Comparison of ENCODE assay signal across 8 cellular contexts in the genomic region with DNA sequence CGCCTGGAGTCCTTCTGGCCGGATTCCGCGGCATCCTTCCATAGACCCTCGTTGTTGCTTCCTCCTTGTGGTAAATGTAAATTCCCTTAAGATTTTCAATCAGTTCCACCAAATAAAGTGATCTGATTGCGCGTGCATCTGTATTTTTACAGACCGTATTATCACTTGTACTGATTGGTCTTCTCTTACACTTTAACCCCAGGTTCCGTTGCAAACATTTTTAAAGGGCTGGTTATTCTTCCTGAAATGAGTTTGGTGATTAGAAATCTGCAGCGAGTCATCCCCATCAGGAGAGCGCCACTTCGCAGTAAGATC. TPM values are rescaled to one million over a fixed set of nuclear protein-coding genes. Genes with fewer than 3 reads are reported as not detected.
DNase-seq lines count a peak whose midpoint lies in the region; ATAC-seq and TF ChIP-seq lines count a peak whose summit lies in the region.

No MANE protein-coding gene starts in this region.

- H3K27me3 ChIP-seq in SJCRH30 (no peaks in the 10 kb centered on the region), sigmoid colon (no peaks in the 10 kb centered on the region)

- H3K9me3 ChIP-seq in SJCRH30 (replicated peaks) (no peaks in the 10 kb centered on the region), sigmoid colon (no peaks in the 10 kb centered on the region)

- intact Hi-C loops in sigmoid colon (cut with DNase I), result loop anchor here (1.0 to 5.0 kb wide), 4 partner anchors 38 to 316 kb away; a partner anchor contains a TSS

- peaks cover 36% of the 10 kb centered on the region for H3K4me1 Mint-ChIP-seq in T-helper 2 cell treated with Interferon-gamma antibody and Interleukin-4, amounts not matched to agents 5 μg/mL and 100 μg/mL, for 36 hours (ENCODE audit: low read depth)

- H3K36me3 ChIP-seq in SJCRH30 (peaks cover 30% of the 10 kb centered on the region), sigmoid colon (peaks cover 0 to 33% (median 1%) of the 10 kb centered on the region in 4 donors)

- H3K9me3 Mint-ChIP-seq in T-helper 2 cell treated with Interferon-gamma antibody and Interleukin-4, amounts not matched to agents 5 μg/mL and 100 μg/mL, for 36 hours, result peaks cover 5% of the 10 kb centered on the region

- no peak for TF ChIP-seq POLR2A in sigmoid colon (IDR thresholded peaks at IDR 0.05)

- H3K4me1 ChIP-seq in SJCRH30 (0 out of 2 replicates have a peak, but pooled peaks cover 7% of the 10 kb centered on the region), sigmoid colon (peaks cover 0 to 53% (median 44%) of the 10 kb centered on the region in 4 donors)

- DNase-seq in T-helper 2 cell treated with Interferon-gamma antibody and Interleukin-4, amounts not matched to agents 5 μg/mL and 100 μg/mL, for 36 hours (ENCODE audit: low spot score), result no peak
- DNase-seq in T-helper 2 cell, result no peak
- no peak for DNase-seq in SJCRH30
- DNase-seq in fibroblast of pulmonary artery (ENCODE audit: low read depth), result no peak
- DNase-seq in sigmoid colon, result no peak
- DNase-seq in SIG-M5 treated with dmso at 0.1 percent for 504 hours (lab: John Stamatoyannopoulos, UW; ENCODE audit: unreplicated experiment), result no peak
- DNase-seq in SW480 (ENCODE audit: low spot score), result no peak

- H3K36me3 Mint-ChIP-seq in T-helper 2 cell treated with Interferon-gamma antibody and Interleukin-4, amounts not matched to agents 5 μg/mL and 100 μg/mL, for 36 hours (ENCODE audit: low read depth), result peaks cover 40% of the 10 kb centered on the region

- no peak for ATAC-seq in GM18511 (IDR thresholded peaks at IDR 0.05; ENCODE audit: unreplicated experiment)

- H3K27ac ChIP-seq in SJCRH30 (peak overlapping the region; percentile 71), sigmoid colon (peak overlapping the region; percentile 96 to 99 (median 97))

- H3K27ac Mint-ChIP-seq in T-helper 2 cell treated with Interferon-gamma antibody and Interleukin-4, amounts not matched to agents 5 μg/mL and 100 μg/mL, for 36 hours, result peak overlapping the region; percentile 97

- peak overlapping the region; percentile 97 for H3K4me3 Mint-ChIP-seq in T-helper 2 cell treated with Interferon-gamma antibody and Interleukin-4, amounts not matched to agents 5 μg/mL and 100 μg/mL, for 36 hours

- 0 to 1% methylated on average over 12 of the region's 12 CpGs for WGBS in sigmoid colon, 2 donors

- H3K27me3 Mint-ChIP-seq in T-helper 2 cell treated with Interferon-gamma antibody and Interleukin-4, amounts not matched to agents 5 μg/mL and 100 μg/mL, for 36 hours (ENCODE audit: low read depth), result no peaks in the 10 kb centered on the region

- TF ChIP-seq CTCF in fibroblast of pulmonary artery (IDR thresholded peaks at IDR 0.05; ENCODE audit: low read length, missing control alignments) (no peak), sigmoid colon (IDR thresholded peaks at IDR 0.05) (no peak)

- H3K4me3 ChIP-seq in SJCRH30 (peak overlapping the region; percentile 85), fibroblast of pulmonary artery (replicated peaks; ENCODE audit: low read depth, low read length) (peak overlapping the region; percentile 87), sigmoid colon (peak overlapping the region; percentile 83 to 95 (median 90))

- TF ChIP-seq EP300 in sigmoid colon (IDR thresholded peaks at IDR 0.05), result no peak

RNA-seq across cellular contexts. Expression of a gene that starts 0.5 kb away (rescaled TPM):
- 16.1 and 16.4 TPM in 2 replicates for total RNA-seq in SJCRH30 (2014; rRNA removed; shearing (Covaris generic))
- total RNA-seq in sigmoid colon, result 10 to 100 TPM in 3 of 4 donors, 1 to 10 TPM in 1; 9.0 to 15.1 (median 13.2) TPM
- 10 to 100 TPM; 16.2 to 36.6 (median 30.3) TPM for polyA plus RNA-seq in sigmoid colon

RNA-seq across cellular contexts. Expression of a gene that starts 1.2 kb away (rescaled TPM):
- 39.8 and 49.2 TPM in 2 replicates for total RNA-seq in SJCRH30 (2014; rRNA removed; shearing (Covaris generic))
- 10 to 100 TPM; 41.1 to 92.8 (median 52.5) TPM for total RNA-seq in sigmoid colon
- 10 to 100 TPM; 16.9 to 53.1 (median 19.8) TPM for polyA plus RNA-seq in sigmoid colon

RNA-seq across cellular contexts. Expression of a gene that starts 37.0 kb away (rescaled TPM):
- 33.0 and 40.7 TPM in 2 replicates for total RNA-seq in SJCRH30 (2014; rRNA removed; shearing (Covaris generic))
- 1 to 10 TPM; 1.4 to 4.7 (median 1.9) TPM for total RNA-seq in sigmoid colon
- 1 to 10 TPM in 2 of 3 donors, under 1 TPM in 1; 0.92 to 7.4 (median 1.8) TPM for polyA plus RNA-seq in sigmoid colon

RNA-seq across cellular contexts. Expression of a gene that starts 37.3 kb away (rescaled TPM):
- total RNA-seq in SJCRH30 (2014; rRNA removed; shearing (Covaris generic)), result 21.7 and 35.7 TPM in 2 replicates
- total RNA-seq in sigmoid colon, result 10 to 100 TPM; 17.4 to 49.6 (median 26.0) TPM
- 10 to 100 TPM in 1 of 3 donors, 1 to 10 TPM in 2; 6.0 to 20.7 (median 6.2) TPM for polyA plus RNA-seq in sigmoid colon

RNA-seq across cellular contexts. Expression of a gene that starts 58.1 kb away (rescaled TPM):
- total RNA-seq in SJCRH30 (2014; rRNA removed; shearing (Covaris generic)), result 30.6 and 41.3 TPM in 2 replicates
- 10 to 100 TPM; 47.6 to 63.7 (median 57.0) TPM for total RNA-seq in sigmoid colon
- 10 to 100 TPM; 17.4 to 78.6 (median 27.5) TPM for polyA plus RNA-seq in sigmoid colon
